Comparison of ENCODE assay signal across 6 cellular contexts in genomic region chr7:86943447-86943846, GRCh38.
"Had no signal": no experiment of that assay in that cellular context is flagged by ENCODE, and none has a peak within 500 bp of the region (broad histone marks: within the 10 kb centered on the region; RNA-seq: fewer than 3 reads in every experiment).

No MANE protein-coding gene starts in this region.

- H3K4me3 ChIP-seq: GM23338 had no signal

- H3K4me3 Mint-ChIP-seq: GM23338, H9, IgD-negative memory B cell had no signal

- H3K36me3 Mint-ChIP-seq: IgD-negative memory B cell had no signal

- H2AFZ ChIP-seq: GM23338 had no signal

- H3K9me3 Mint-ChIP-seq: GM23338, H9, IgD-negative memory B cell had no signal

- H3K27me3 Mint-ChIP-seq: IgD-negative memory B cell had no signal

- H3K27ac Mint-ChIP-seq: GM23338, H9, IgD-negative memory B cell had no signal

- H3K4me2 ChIP-seq: GM23338 had no signal

- ATAC-seq: GM23338, HepG2 had no signal

- DNase-seq: H9, HCEC 1CT had no signal

- H3K27ac ChIP-seq: HL-60 had no signal
